ENCODE assay signal across 8 cellular contexts in the genomic region with DNA sequence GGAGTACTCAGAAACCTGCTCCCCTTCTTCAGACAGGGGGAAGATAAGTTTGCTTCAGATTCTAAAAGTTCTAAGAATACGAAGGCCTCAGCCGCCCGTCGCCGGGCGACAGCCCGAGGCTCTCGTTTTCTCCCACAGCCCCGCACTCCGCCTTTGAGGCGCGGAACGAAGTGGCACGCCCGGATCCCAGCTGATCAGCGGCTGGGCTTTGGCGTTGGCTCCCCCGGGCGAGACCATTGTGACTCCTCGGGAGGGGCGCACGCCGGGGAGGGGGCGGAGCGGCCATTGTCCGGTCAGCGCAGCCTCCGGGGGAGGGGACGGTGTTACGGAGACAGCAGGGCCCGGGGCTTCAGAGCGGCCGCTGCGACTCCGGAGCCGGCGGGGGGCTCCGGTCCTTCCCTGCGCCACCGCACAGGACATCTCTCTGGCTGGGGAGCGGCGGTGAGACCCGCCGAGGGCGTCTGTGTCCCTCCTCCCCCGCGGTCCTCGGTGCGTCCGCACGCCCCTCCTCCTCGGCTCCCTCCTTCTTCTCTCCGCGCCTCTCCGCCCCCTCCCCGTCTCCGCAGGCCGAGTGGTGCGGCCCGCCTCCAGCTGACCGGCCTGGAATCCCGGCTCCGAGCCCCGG. TPM values are rescaled to one million over a fixed set of nuclear protein-coding genes. Genes with fewer than 3 reads are reported as not detected.
DNase-seq lines count a peak whose midpoint lies in the region; ATAC-seq and TF ChIP-seq lines count a peak whose summit lies in the region.

A gene with protein sequence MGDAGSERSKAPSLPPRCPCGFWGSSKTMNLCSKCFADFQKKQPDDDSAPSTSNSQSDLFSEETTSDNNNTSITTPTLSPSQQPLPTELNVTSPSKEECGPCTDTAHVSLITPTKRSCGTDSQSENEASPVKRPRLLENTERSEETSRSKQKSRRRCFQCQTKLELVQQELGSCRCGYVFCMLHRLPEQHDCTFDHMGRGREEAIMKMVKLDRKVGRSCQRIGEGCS (plus strand): TSS at position 551 of the 625 bp plus-strand sequence. CDS start 219 bp downstream, outside the sequence.

- POLR2A ChIA-PET in Panc1 (lab: Charles Lee): interaction anchor here (0.7 to 1.1 kb wide), 2 partner anchors 8 to 380 kb away, joined by 3 to 7 read pairs; no protein-coding TSS in a partner anchor

- in situ Hi-C loops in Panc1 (cut with HindIII; ENCODE audit: low pct_unique_long_range_greater_than_20kb, low sequenced_read_pairs): no loop called here

- DNase-seq in DMS53 treated with DMSO at 0.1 percent for 48 hours (lab: John Stamatoyannopoulos, UW; ENCODE audit: unreplicated experiment) (peak; percentile 81), Panc1 (ENCODE audit: low read depth, low spot score) (peak; percentile 83)
- DNase-seq in activated T-cell treated with anti-CD3 and anti-CD28 coated beads, Interleukin-2, amount 50 U/mL, for 48 hours: peak; percentile 97
- peak; percentile 84 to 85 for DNase-seq in stimulated activated CD8-positive, alpha-beta memory T cell treated with anti-CD3 and anti-CD28 coated beads, Interleukin-7, amount 100 ng/mL, for 1 hour (ENCODE audit: low read depth in 2 of 2)

- BruUV-seq in Panc1 (replicated peaks; lab: Mats Ljungman, UMichigan): no TSS peak

- peak within 1 kb of the TSS; percentile 66 for H3K27ac ChIP-seq in KMS-11
- H3K27ac ChIP-seq in Panc1 (ENCODE audit: low read length): peak within 1 kb of the TSS; percentile 100
- H3K27ac ChIP-seq in muscle layer of colon (ENCODE audit: low read depth, low read length): peak within 1 kb of the TSS; percentile 96

- peak within 1 kb of the TSS; percentile 91 for H2AFZ ChIP-seq in KMS-11 (ENCODE audit: low read depth)

- H3K79me2 ChIP-seq in KMS-11 (ENCODE audit: insufficient read depth, low read depth): peaks cover 41% of the 10 kb centered on the region

- H3K4me1 ChIP-seq in KMS-11 (ENCODE audit: low read depth, poor library complexity, severe bottlenecking) (peaks cover 22% of the 10 kb centered on the region), Panc1 (ENCODE audit: control insufficient read depth, insufficient read depth, low read length) (peaks cover 29% of the 10 kb centered on the region), muscle layer of colon (ENCODE audit: insufficient read depth, low read length) (peaks cover 34% of the 10 kb centered on the region)

- intact Hi-C loops in Panc1 (cut with micrococcal nuclease; ENCODE audit: unreplicated experiment): no loop called here

- peak; percentile 82 for ATAC-seq in GM21786 (IDR thresholded peaks at IDR 0.05; ENCODE audit: unreplicated experiment)
- ATAC-seq in Panc1: peak; percentile 93
- peak; percentile 95 for ATAC-seq in esophagus mucosa

- no peaks in the 10 kb centered on the region for H4K20me1 ChIP-seq in KMS-11 (ENCODE audit: insufficient read depth)

- H3K27me3 ChIP-seq in KMS-11 (ENCODE audit: insufficient read depth, low read depth) (no peaks in the 10 kb centered on the region), Panc1 (ENCODE audit: control insufficient read depth, insufficient read depth, low read length) (no peaks in the 10 kb centered on the region), muscle layer of colon (ENCODE audit: control insufficient read depth in 1 of 2, insufficient read depth in 2 of 2, low read length in 2 of 2) (no peaks in the 10 kb centered on the region)

- CTCF ChIA-PET in Panc1 (lab: Charles Lee): interaction anchor here (0.7 kb wide), 1 partner anchor 34 kb away, joined by 3 read pairs; no protein-coding TSS in a partner anchor

- H3K9ac ChIP-seq in KMS-11 (peak within 1 kb of the TSS; percentile 83), muscle layer of colon (ENCODE audit: low read length) (peak within 1 kb of the TSS; percentile 94)

- H3K4me3 ChIP-seq in KMS-11 (IDR thresholded peaks at IDR 0.05; ENCODE audit: insufficient read depth, low read depth, low read length) (no peak within 1 kb of the TSS), Panc1 (ENCODE audit: low read depth in 2 of 2, low read length in 2 of 2) (peak within 1 kb of the TSS; percentile 84 to 89), muscle layer of colon (ENCODE audit: low read depth in 1 of 2, low read length in 2 of 2) (peak within 1 kb of the TSS; percentile 82 to 86)

- H3K9me3 ChIP-seq in Panc1 (ENCODE audit: control insufficient read depth, insufficient read depth, low read depth, low read length) (no peaks in the 10 kb centered on the region), muscle layer of colon (ENCODE audit: low read length) (no peaks in the 10 kb centered on the region)

- TF ChIP-seq CTCF in KMS-11 (conservative IDR thresholded peaks at IDR 0.05; ENCODE audit: low read depth, low read length) (no peak), Panc1 (IDR thresholded peaks at IDR 0.05) (no peak)

- peak within 1 kb of the TSS; percentile 95 for H3K4me2 ChIP-seq in KMS-11

- H3K36me3 ChIP-seq in KMS-11 (ENCODE audit: insufficient read depth) (no peaks in the 10 kb centered on the region), Panc1 (ENCODE audit: control insufficient read depth, insufficient read depth, low read length) (peaks cover 5% of the 10 kb centered on the region; the same call in 1 of the 2 replicates), muscle layer of colon (ENCODE audit: insufficient read depth, low read length) (no peaks in the 10 kb centered on the region)

RNA-seq across cellular contexts. Expression of the gene that starts here (rescaled TPM):
- 95.9 TPM for total RNA-seq in Panc1 (2021; ENCODE audit: unreplicated experiment)
- 86.1 TPM for polyA plus RNA-seq in Panc1 (2012; ENCODE audit: insufficient read length)
- total RNA-seq in esophagus mucosa: 42.6 TPM
